In the genomic region with DNA sequence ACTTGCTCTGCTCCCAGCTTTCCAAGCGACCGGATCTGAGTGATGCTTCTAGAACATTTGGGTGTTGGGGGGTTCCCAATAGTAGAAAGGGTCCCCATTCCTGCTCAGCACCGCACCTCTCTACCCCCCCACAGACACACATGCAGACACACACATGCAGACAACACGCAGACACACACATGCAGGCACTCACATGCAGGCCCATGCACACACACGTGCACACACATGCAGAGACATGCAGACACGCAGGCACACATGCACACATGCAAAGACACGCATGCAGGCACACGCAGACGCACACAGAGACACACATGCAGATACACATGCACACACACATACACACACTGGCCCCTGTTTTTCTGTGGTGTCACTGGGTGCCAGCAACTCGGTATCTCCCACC, we compare ENCODE assay signal across 1 cellular context.
TF ChIP-seq lines count a peak whose summit lies in the region.

No MANE protein-coding gene starts in this region.

TF ChIP-seq in GM23338, 12 proteins besides CTCF, POLR2A, EP300 and RAD21 (continued from another document):
- no peak for TF ChIP-seq ETS1 (IDR thresholded peaks at IDR 0.05)
- TF ChIP-seq, protein P1, sequence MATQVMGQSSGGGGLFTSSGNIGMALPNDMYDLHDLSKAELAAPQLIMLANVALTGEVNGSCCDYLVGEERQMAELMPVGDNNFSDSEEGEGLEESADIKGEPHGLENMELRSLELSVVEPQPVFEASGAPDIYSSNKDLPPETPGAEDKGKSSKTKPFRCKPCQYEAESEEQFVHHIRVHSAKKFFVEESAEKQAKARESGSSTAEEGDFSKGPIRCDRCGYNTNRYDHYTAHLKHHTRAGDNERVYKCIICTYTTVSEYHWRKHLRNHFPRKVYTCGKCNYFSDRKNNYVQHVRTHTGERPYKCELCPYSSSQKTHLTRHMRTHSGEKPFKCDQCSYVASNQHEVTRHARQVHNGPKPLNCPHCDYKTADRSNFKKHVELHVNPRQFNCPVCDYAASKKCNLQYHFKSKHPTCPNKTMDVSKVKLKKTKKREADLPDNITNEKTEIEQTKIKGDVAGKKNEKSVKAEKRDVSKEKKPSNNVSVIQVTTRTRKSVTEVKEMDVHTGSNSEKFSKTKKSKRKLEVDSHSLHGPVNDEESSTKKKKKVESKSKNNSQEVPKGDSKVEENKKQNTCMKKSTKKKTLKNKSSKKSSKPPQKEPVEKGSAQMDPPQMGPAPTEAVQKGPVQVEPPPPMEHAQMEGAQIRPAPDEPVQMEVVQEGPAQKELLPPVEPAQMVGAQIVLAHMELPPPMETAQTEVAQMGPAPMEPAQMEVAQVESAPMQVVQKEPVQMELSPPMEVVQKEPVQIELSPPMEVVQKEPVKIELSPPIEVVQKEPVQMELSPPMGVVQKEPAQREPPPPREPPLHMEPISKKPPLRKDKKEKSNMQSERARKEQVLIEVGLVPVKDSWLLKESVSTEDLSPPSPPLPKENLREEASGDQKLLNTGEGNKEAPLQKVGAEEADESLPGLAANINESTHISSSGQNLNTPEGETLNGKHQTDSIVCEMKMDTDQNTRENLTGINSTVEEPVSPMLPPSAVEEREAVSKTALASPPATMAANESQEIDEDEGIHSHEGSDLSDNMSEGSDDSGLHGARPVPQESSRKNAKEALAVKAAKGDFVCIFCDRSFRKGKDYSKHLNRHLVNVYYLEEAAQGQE (IDR thresholded peaks at IDR 0.05; ENCODE audit: unreplicated experiment) = no peak
- no peak for TF ChIP-seq POLR2AphosphoS5 (IDR thresholded peaks at IDR 0.05; ENCODE audit: low read depth)
- no peak for TF ChIP-seq ZNF331 (CRISPR knock-in tag; IDR thresholded peaks at IDR 0.05; ENCODE audit: low read depth)
- no peak for TF ChIP-seq JUNB (IDR thresholded peaks at IDR 0.05; ENCODE audit: unreplicated experiment)
- no peak for TF ChIP-seq EZH2phosphoT487 (IDR thresholded peaks at IDR 0.05; ENCODE audit: unreplicated experiment)
- TF ChIP-seq STAT1 (IDR thresholded peaks at IDR 0.05; ENCODE audit: unreplicated experiment) = no peak
TF ChIP-seq in GM23338: peak in this region for 0.
